In the genomic region with DNA sequence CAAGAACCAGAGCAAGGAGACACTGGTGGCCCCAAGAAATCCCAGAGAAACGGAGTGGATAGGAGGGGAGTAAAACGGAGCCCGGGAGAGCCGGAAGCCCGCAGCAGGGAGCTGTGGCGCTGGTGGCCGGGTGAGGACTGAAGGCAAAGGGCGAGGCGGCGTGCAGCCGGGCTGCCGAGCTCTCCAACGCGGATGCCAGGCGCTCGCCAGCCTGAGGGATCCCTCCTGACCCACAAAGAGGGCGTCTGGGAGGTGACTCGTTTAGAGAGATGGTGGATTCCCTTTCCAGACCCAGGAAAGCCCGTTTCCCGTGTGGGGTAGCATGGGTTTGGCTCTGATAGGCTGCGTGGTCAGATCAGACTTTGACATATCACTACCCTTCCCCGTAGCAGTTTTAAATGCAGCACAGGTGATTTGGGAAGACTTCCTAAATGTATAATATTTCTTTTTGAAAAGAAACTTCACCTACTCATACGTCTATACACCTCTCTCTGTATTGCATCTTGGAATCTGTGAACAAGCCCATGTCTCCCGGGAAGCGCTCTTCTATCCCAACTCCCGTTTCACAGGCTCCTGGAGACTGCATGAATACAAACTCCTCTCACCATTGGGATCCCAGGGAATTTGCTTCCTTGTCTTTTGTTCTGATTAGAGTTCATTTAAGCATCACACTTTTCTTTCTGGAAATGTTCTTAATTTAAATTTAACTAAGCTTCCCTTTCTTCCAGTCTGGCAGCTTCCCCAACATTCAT, we compare ENCODE assay signal across 8 cellular contexts.
DNase-seq lines count a peak whose midpoint lies in the region; ATAC-seq and TF ChIP-seq lines count a peak whose summit lies in the region.

No MANE protein-coding gene starts in this region.

- peaks cover 0 to 6% (median 2%) of the 10 kb centered on the region in 4 donors for H3K4me1 ChIP-seq in Peyer's patch

- in situ Hi-C loops in T47D (cut with HindIII; ENCODE audit: low pct_unique_long_range_greater_than_20kb, low sequenced_read_pairs), result no loop called here

- no peaks in the 10 kb centered on the region for H3K9me3 ChIP-seq in Peyer's patch

- CTCF ChIA-PET in BJ (lab: Yijun Ruan, JAX), result interaction anchor here (0.9 to 1.3 kb wide), 2 partner anchors 103 to 147 kb away, joined by 3 read pairs; no protein-coding TSS in a partner anchor

- peak overlapping the region; percentile 73 to 94 (median 82) for H3K27ac ChIP-seq in Peyer's patch

- no peak for TF ChIP-seq POLR2A in Peyer's patch (IDR thresholded peaks at IDR 0.05)

- ATAC-seq in GM21737 (IDR thresholded peaks at IDR 0.05; ENCODE audit: unreplicated experiment) (peak; percentile 31), GM19023 (IDR thresholded peaks at IDR 0.05; ENCODE audit: unreplicated experiment) (no peak)

- DNase-seq in BJ (ENCODE audit: low read depth) (no peak), Peyer's patch (peak; percentile 36 to 59 (median 58)), T47D (ENCODE audit: low read depth in 1 of 2, low spot score in 1 of 2) (peak; percentile 21 to 25), kidney glomerular epithelial cell (lab: John Stamatoyannopoulos, UW) (peak; percentile 58), Ammon's horn (ENCODE audit: low spot score) (no peak)
- DNase-seq in stimulated activated CD4-positive, alpha-beta T cell treated with anti-CD3 and anti-CD28 coated beads, Interleukin-4, amount 100 ng/mL, for 24 hours, result peak; percentile 14

- H3K4me3 ChIP-seq in BJ (ENCODE audit: low read depth, low read length), result peak overlapping the region; percentile 93
- H3K4me3 ChIP-seq in Peyer's patch, result peak overlapping the region; percentile 56 to 92 (median 77)

- peaks cover 3% of the 10 kb centered on the region; the same call in 1 of the 2 replicates for H3K36me3 ChIP-seq in BJ (ENCODE audit: control insufficient read depth, insufficient read depth, low read length)
- no peaks in the 10 kb centered on the region for H3K36me3 ChIP-seq in Peyer's patch

- TF ChIP-seq CTCF in BJ (IDR thresholded peaks at IDR 0.05; ENCODE audit: insufficient read depth, low read depth, low read length) (no peak), Peyer's patch (IDR thresholded peaks at IDR 0.05) (no peak)

- no peaks in the 10 kb centered on the region for H3K27me3 ChIP-seq in BJ (ENCODE audit: control insufficient read depth, insufficient read depth, low read length)
- H3K27me3 ChIP-seq in Peyer's patch, result no peaks in the 10 kb centered on the region

- POLR2A ChIA-PET in BJ (lab: Charles Lee), result interaction anchor here (1.0 kb wide), 1 partner anchor 143 kb away, joined by 4 read pairs; no protein-coding TSS in a partner anchor

Comparison
In these comparisons a context has a peak if more than half of its experiments do, and no peak if none do; other contexts are left out.
1. DNase-seq: peak in Peyer's patch (3 of 3), T47D (2 of 2), kidney glomerular epithelial cell (single experiment) and stimulated activated CD4-positive, alpha-beta T cell treated with anti-CD3 and anti-CD28 coated beads, Interleukin-4, amount 100 ng/mL, for 24 hours (single experiment); none in BJ (single experiment) and Ammon's horn (single experiment).